Comparison of ENCODE assay signal across 32 cellular contexts in the genomic region with DNA sequence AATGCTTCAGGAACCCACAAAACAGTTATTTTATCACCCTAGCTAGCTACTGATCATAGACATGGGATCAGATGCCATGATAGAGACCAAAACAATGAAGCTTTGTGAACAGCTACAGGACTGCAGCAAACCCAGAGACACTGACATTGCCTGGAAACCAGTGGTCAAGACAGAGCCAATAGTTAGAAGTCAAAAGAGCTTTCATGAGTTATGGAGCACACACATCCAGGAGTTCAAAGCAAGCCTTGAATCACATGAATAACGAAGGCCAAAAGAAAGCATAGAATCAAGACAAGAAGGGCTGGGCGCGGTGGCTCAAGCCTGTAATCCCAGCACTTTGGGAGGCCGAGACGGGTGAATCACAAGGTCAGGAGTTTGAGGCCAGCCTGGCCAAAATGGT. TPM values are rescaled to one million over a fixed set of nuclear protein-coding genes. Genes with fewer than 3 reads are reported as not detected.
DNase-seq lines count a peak whose midpoint lies in the region; TF ChIP-seq lines count a peak whose summit lies in the region.
"Had no signal": no experiment of that assay in that cellular context is flagged by ENCODE, and none has a peak within 500 bp of the region (broad histone marks: within the 10 kb centered on the region; RNA-seq: fewer than 3 reads in every experiment).

No MANE protein-coding gene starts in this region.

- DNase-seq in HFFc6, result no peak
- DNase-seq in activated CD4-positive, alpha-beta T cell treated with anti-CD3 and anti-CD28 coated beads for 48 hours, result no peak
- no peak for DNase-seq in HuH-7.5 (ENCODE audit: low spot score)
- DNase-seq in COLO668 (lab: John Stamatoyannopoulos, UW; ENCODE audit: unreplicated experiment), result no peak
- DNase-seq: activated CD4-positive, alpha-beta T cell treated with anti-CD3 and anti-CD28 coated beads, Interleukin-2, amount 50 U/mL, for 4 hours; activated T-cell treated with anti-CD3 and anti-CD28 coated beads, Interleukin-2, amount 50 U/mL, for 48 hours; Calu3; DMS79; esophagus squamous epithelium; GOT3; immature natural killer cell; KBM-7; left lung; mesendoderm; MM.1S; naive thymus-derived CD4-positive, alpha-beta T cell; NCI-H1417; NCI-H2081; NCI-H2227 treated with DMSO at 0.1 percent for 48 hours; NCI-H526 treated with DMSO at 0.1 percent for 48 hours; NK-92 treated with Interleukin-12 subunit alpha and Interleukin-12 subunit beta, amount 100 ng/mL, for 24 hours; T-helper 17 cell; upper lobe of left lung had no signal

- H3K27me3 Mint-ChIP-seq in HFFc6 (ENCODE audit: insufficient read depth), result no peaks in the 10 kb centered on the region; the same call in 1 of the 2 replicates
- H3K27me3 Mint-ChIP-seq in brain, result peaks cover 2% of the 10 kb centered on the region
- H3K27me3 Mint-ChIP-seq: dendritic cell treated with granulocyte-macrophage colony-stimulating factor and Interleukin-4, amounts not matched to agents 40 ng/mL and 50 ng/mL, for 4 days; stimulated activated memory B cell treated with anti-CD40 and anti-IgM and Interleukin-4, amounts not matched to agents 10 μg/mL and 1 μg/mL and 100 μg/mL, for 72 hours had no signal

- TF ChIP-seq CTCF in HFFc6 (IDR thresholded peaks at IDR 0.05) (no peak), brain (conservative IDR thresholded peaks at IDR 0.05) (no peak)

- peaks cover 63% of the 10 kb centered on the region for H3K4me1 ChIP-seq in skeletal muscle satellite cell (ENCODE audit: control insufficient read depth, insufficient read depth, low read length)
- H3K4me1 ChIP-seq: prostate gland had no signal

- H3K9me3 ChIP-seq in skeletal muscle satellite cell (replicated peaks; ENCODE audit: low read length), result no peaks in the 10 kb centered on the region
- H3K9me3 ChIP-seq: esophagus squamous epithelium, left lung, neutrophil, prostate gland, suprapubic skin, upper lobe of left lung had no signal

- peak overlapping the region; percentile 6; the same call in 1 of the 2 replicates for H3K27ac Mint-ChIP-seq in HFFc6
- H3K27ac Mint-ChIP-seq in brain, result peak overlapping the region in 3 of 5 experiments; percentile 47 to 61 (median 58)
- H3K27ac Mint-ChIP-seq: dendritic cell treated with granulocyte-macrophage colony-stimulating factor and Interleukin-4, amounts not matched to agents 40 ng/mL and 50 ng/mL, for 4 days; immature natural killer cell; naive thymus-derived CD4-positive, alpha-beta T cell; stimulated activated memory B cell treated with anti-CD40 and anti-IgM and Interleukin-4, amounts not matched to agents 10 μg/mL and 1 μg/mL and 100 μg/mL, for 72 hours; T-helper 17 cell had no signal

- H3K4me3 ChIP-seq in skeletal muscle satellite cell (ENCODE audit: low read length), result no peak overlapping the region
- H3K4me3 ChIP-seq: esophagus squamous epithelium, left lung, prostate gland, suprapubic skin, upper lobe of left lung had no signal

- peak overlapping the region; percentile 23 for H3K4me2 ChIP-seq in skeletal muscle satellite cell (ENCODE audit: low read length)

- H3K9me3 Mint-ChIP-seq in HFFc6 (no peaks in the 10 kb centered on the region), brain (no peaks in the 10 kb centered on the region)
- H3K9me3 Mint-ChIP-seq: dendritic cell treated with granulocyte-macrophage colony-stimulating factor and Interleukin-4, amounts not matched to agents 40 ng/mL and 50 ng/mL, for 4 days; stimulated activated memory B cell treated with anti-CD40 and anti-IgM and Interleukin-4, amounts not matched to agents 10 μg/mL and 1 μg/mL and 100 μg/mL, for 72 hours had no signal

- peak overlapping the region; percentile 16 for H3K9ac ChIP-seq in skeletal muscle satellite cell (ENCODE audit: low read depth, low read length)

- H3K36me3 Mint-ChIP-seq in HFFc6 (ENCODE audit: low read depth) (no peaks in the 10 kb centered on the region), brain (no peaks in the 10 kb centered on the region)
- H3K36me3 Mint-ChIP-seq: immature natural killer cell; stimulated activated memory B cell treated with anti-CD40 and anti-IgM and Interleukin-4, amounts not matched to agents 10 μg/mL and 1 μg/mL and 100 μg/mL, for 72 hours had no signal

- no peaks in the 10 kb centered on the region for H3K36me3 ChIP-seq in skeletal muscle satellite cell (ENCODE audit: insufficient read depth, low read length)
- H3K36me3 ChIP-seq: esophagus squamous epithelium, left lung, neutrophil, prostate gland, suprapubic skin, upper lobe of left lung had no signal

- H3K27me3 ChIP-seq in layer of hippocampus (ENCODE audit: control insufficient read depth, insufficient read depth, low read length) (no peaks in the 10 kb centered on the region), skeletal muscle satellite cell (ENCODE audit: control insufficient read depth, insufficient read depth, low read length) (no peaks in the 10 kb centered on the region)
- H3K27me3 ChIP-seq: esophagus squamous epithelium, left lung, neutrophil, suprapubic skin, upper lobe of left lung had no signal

- no peak overlapping the region for H3K4me3 Mint-ChIP-seq in HFFc6
- no peak overlapping the region for H3K4me3 Mint-ChIP-seq in brain
- H3K4me3 Mint-ChIP-seq: dendritic cell treated with granulocyte-macrophage colony-stimulating factor and Interleukin-4, amounts not matched to agents 40 ng/mL and 50 ng/mL, for 4 days; immature natural killer cell; naive thymus-derived CD4-positive, alpha-beta T cell; stimulated activated memory B cell treated with anti-CD40 and anti-IgM and Interleukin-4, amounts not matched to agents 10 μg/mL and 1 μg/mL and 100 μg/mL, for 72 hours; T-helper 17 cell had no signal

- H3K27ac ChIP-seq in layer of hippocampus (ENCODE audit: low read depth, low read length), result peak overlapping the region; percentile 57
- H3K27ac ChIP-seq: C4-2B, esophagus squamous epithelium, left lung, neutrophil, prostate gland, suprapubic skin, upper lobe of left lung had no signal

- peaks cover 66% of the 10 kb centered on the region for H3K4me1 Mint-ChIP-seq in HFFc6 (ENCODE audit: low read depth)
- peaks cover 21% of the 10 kb centered on the region for H3K4me1 Mint-ChIP-seq in brain

RNA-seq across cellular contexts. Expression of a gene that starts 34.5 kb away (rescaled TPM):
- total RNA-seq in HFFc6 (2021; fragmentation: NEBNext Ultra II Directional; extraction: Animal tissue kit (Norgen Biotek cat#: 25700)), result 1 to 10 TPM; 1.4 to 2.8 (median 2.2) TPM
- polyA plus RNA-seq in brain (ENCODE audit: insufficient read depth, low read depth, low replicate concordance), result 1.4 TPM
- 3.3 and 3.5 TPM in 2 replicates for total RNA-seq in skeletal muscle satellite cell (2012; rRNA removed)
